ENCODE assay signal across 27 cellular contexts in the genomic region with DNA sequence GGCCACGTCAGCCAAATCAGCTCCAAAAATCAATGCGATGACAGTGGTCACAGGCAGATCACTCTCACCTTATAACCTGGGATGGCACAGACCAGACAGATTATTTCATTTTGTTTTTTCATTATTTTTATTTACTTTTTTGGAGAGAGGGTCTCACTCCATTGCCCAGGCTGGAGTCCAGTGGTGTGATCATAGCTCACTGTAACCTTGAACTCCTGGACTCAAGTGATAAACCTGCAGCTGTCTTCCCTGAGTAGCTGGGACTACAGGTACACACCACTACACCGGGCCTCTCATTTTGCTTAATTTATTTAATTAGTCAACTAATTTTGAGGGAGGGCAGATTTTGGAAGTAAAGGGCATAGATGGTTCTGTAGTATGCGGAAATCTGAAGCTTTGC. TPM values are rescaled to one million over a fixed set of nuclear protein-coding genes. Genes with fewer than 3 reads are reported as not detected.
DNase-seq lines count a peak whose midpoint lies in the region; ATAC-seq and TF ChIP-seq lines count a peak whose summit lies in the region.
"Had no signal": no experiment of that assay in that cellular context is flagged by ENCODE, and none has a peak within 500 bp of the region (broad histone marks: within the 10 kb centered on the region; RNA-seq: fewer than 3 reads in every experiment).

No MANE protein-coding gene starts in this region.

- no peaks in the 10 kb centered on the region for H3K9me3 ChIP-seq in effector memory CD4-positive, alpha-beta T cell (ENCODE audit: control insufficient read depth, low read length)
- H3K9me3 ChIP-seq: HAP-1, SJCRH30 had no signal

- no peak overlapping the region for H3K9ac ChIP-seq in KMS-11

- H3K4me3 Mint-ChIP-seq in activated T-cell treated with anti-CD3 and anti-CD28 coated beads, Interleukin-2, amount 50 U/mL, for 24 hours = no peak overlapping the region
- no peak overlapping the region for H3K4me3 Mint-ChIP-seq in natural killer cell
- H3K4me3 Mint-ChIP-seq: HFFc6, IgD-negative memory B cell had no signal

- H3K4me2 ChIP-seq in KMS-11 = no peak overlapping the region

- DNase-seq in activated T-cell treated with anti-CD3 and anti-CD28 coated beads, Interleukin-2, amount 50 U/mL, for 24 hours = no peak
- DNase-seq in activated T-cell treated with anti-CD3 and anti-CD28 coated beads, Interleukin-2, amount 50 U/mL, for 48 hours = no peak
- DNase-seq in effector memory CD4-positive, alpha-beta T cell = no peak
- DNase-seq in natural killer cell (no peak), AG08395 (ENCODE audit: low spot score) (no peak), NCI-H82 (lab: John Stamatoyannopoulos, UW) (no peak)
- DNase-seq: 8988T; ACHN; Calu3; GF-D8; GOT3; HFFc6; NCI-H1048; NCI-H1417; NCI-H1694 treated with DMSO at 0.1 percent for 48 hours; NCI-H2081; NCI-H2227 treated with DMSO at 0.1 percent for 48 hours; NCI-H510A treated with DMSO at 0.1 percent for 48 hours; NCI-H774; NK-92 treated with Interleukin-12 subunit alpha and Interleukin-12 subunit beta, amount 100 ng/mL, for 24 hours; PC-3; SJCRH30 had no signal

- H3K27ac ChIP-seq in KMS-11 = peak overlapping the region; percentile 78; the same call in 1 of the 2 replicates
- peak overlapping the region; percentile 73 for H3K27ac ChIP-seq in effector memory CD4-positive, alpha-beta T cell (ENCODE audit: insufficient read depth, low read length, poor library complexity, severe bottlenecking)
- H3K27ac ChIP-seq: SJCRH30 had no signal

- peaks cover 91% of the 10 kb centered on the region for H3K4me1 Mint-ChIP-seq in activated T-cell treated with anti-CD3 and anti-CD28 coated beads, Interleukin-2, amount 50 U/mL, for 24 hours (ENCODE audit: low read depth)
- peaks cover 79 to 84% of the 10 kb centered on the region in 2 donors for H3K4me1 Mint-ChIP-seq in natural killer cell

- peaks cover 90% of the 10 kb centered on the region for H3K4me1 ChIP-seq in KMS-11 (ENCODE audit: low read depth, poor library complexity, severe bottlenecking)
- peaks cover 43% of the 10 kb centered on the region for H3K4me1 ChIP-seq in effector memory CD4-positive, alpha-beta T cell (ENCODE audit: control insufficient read depth, insufficient read depth, low read length, poor library complexity, severe bottlenecking)
- H3K4me1 ChIP-seq: SJCRH30 had no signal

- TF ChIP-seq CTCF in KMS-11 (conservative IDR thresholded peaks at IDR 0.05; ENCODE audit: low read depth, low read length) (no peak), natural killer cell (IDR thresholded peaks at IDR 0.05) (no peak)

- no peaks in the 10 kb centered on the region for H3K27me3 Mint-ChIP-seq in activated T-cell treated with anti-CD3 and anti-CD28 coated beads, Interleukin-2, amount 50 U/mL, for 24 hours
- no peaks in the 10 kb centered on the region for H3K27me3 Mint-ChIP-seq in natural killer cell (ENCODE audit: low read depth in 2 of 2)
- H3K27me3 Mint-ChIP-seq: IgD-negative memory B cell had no signal

- intact Hi-C loops in natural killer cell (cut with micrococcal nuclease) = no loop called here

- peaks cover 79% of the 10 kb centered on the region for H3K36me3 Mint-ChIP-seq in activated T-cell treated with anti-CD3 and anti-CD28 coated beads, Interleukin-2, amount 50 U/mL, for 24 hours (ENCODE audit: low read depth)
- peaks cover 7% of the 10 kb centered on the region for H3K36me3 Mint-ChIP-seq in natural killer cell

- H3K9me3 Mint-ChIP-seq in activated T-cell treated with anti-CD3 and anti-CD28 coated beads, Interleukin-2, amount 50 U/mL, for 24 hours = no peaks in the 10 kb centered on the region
- H3K9me3 Mint-ChIP-seq in natural killer cell = no peaks in the 10 kb centered on the region
- H3K9me3 Mint-ChIP-seq: HFFc6, IgD-negative memory B cell had no signal

- no peaks in the 10 kb centered on the region for H3K27me3 ChIP-seq in KMS-11 (ENCODE audit: insufficient read depth, low read depth)
- H3K27me3 ChIP-seq in effector memory CD4-positive, alpha-beta T cell (replicated peaks; ENCODE audit: control insufficient read depth, insufficient read depth, low read length, poor library complexity, severe bottlenecking) = no peaks in the 10 kb centered on the region
- H3K27me3 ChIP-seq: SJCRH30 had no signal

- no peaks in the 10 kb centered on the region; the same call in 1 of the 2 replicates for H3K36me3 ChIP-seq in KMS-11 (ENCODE audit: insufficient read depth)
- H3K36me3 ChIP-seq in effector memory CD4-positive, alpha-beta T cell (ENCODE audit: control insufficient read depth, insufficient read depth, low read length) = peaks cover 34% of the 10 kb centered on the region
- H3K36me3 ChIP-seq: HAP-1 had no signal

- no peaks in the 10 kb centered on the region; the same call in none of the 2 replicates for H4K20me1 ChIP-seq in KMS-11 (ENCODE audit: insufficient read depth)

- H2AFZ ChIP-seq in KMS-11 (ENCODE audit: low read depth) = no peak overlapping the region

- peak overlapping the region; percentile 80 for H3K27ac Mint-ChIP-seq in activated T-cell treated with anti-CD3 and anti-CD28 coated beads, Interleukin-2, amount 50 U/mL, for 24 hours
- peak overlapping the region; percentile 81 to 86 for H3K27ac Mint-ChIP-seq in natural killer cell
- H3K27ac Mint-ChIP-seq: HFFc6 had no signal

- H3K79me2 ChIP-seq in KMS-11 (ENCODE audit: insufficient read depth, low read depth) = peaks cover 92% of the 10 kb centered on the region

- ATAC-seq in natural killer cell = no peak
- ATAC-seq in HG03432 (IDR thresholded peaks at IDR 0.05; ENCODE audit: unreplicated experiment) = no peak
- ATAC-seq: SK-N-SH treated with all-trans-retinoic acid at 6 μM for 48 hours had no signal

- H3K4me3 ChIP-seq in KMS-11 (IDR thresholded peaks at IDR 0.05; ENCODE audit: insufficient read depth, low read depth, low read length) = no peak overlapping the region
- no peak overlapping the region for H3K4me3 ChIP-seq in effector memory CD4-positive, alpha-beta T cell (ENCODE audit: insufficient read depth, low read depth, low read length, poor library complexity, severe bottlenecking)
- H3K4me3 ChIP-seq: HAP-1, SJCRH30 had no signal

RNA-seq across cellular contexts. Expression of gene ICE2, which starts 51.2 kb away (rescaled TPM):
- 10 to 100 TPM; 21.7 to 36.7 (median 32.9) TPM for total RNA-seq in natural killer cell
